In genomic region chr7:74284781-74285259, GRCh38 we compare ENCODE assay signal across 13 cellular contexts. TPM values are rescaled to one million over a fixed set of nuclear protein-coding genes. Genes with fewer than 3 reads are reported as not detected.
DNase-seq lines count a peak whose midpoint lies in the region; ATAC-seq and TF ChIP-seq lines count a peak whose summit lies in the region.
"Had no signal": no experiment of that assay in that cellular context is flagged by ENCODE, and none has a peak within 500 bp of the region (broad histone marks: within the 10 kb centered on the region; RNA-seq: fewer than 3 reads in every experiment).

No MANE protein-coding gene starts in this region.

- H3K9ac ChIP-seq in colonic mucosa (ENCODE audit: low read depth in 2 of 2, low read length in 2 of 2): peak overlapping the region in 1 of 2 donors; percentile 3

- DNase-seq in CMK (ENCODE audit: low read depth) (peak; percentile 79), GM19238 (ENCODE audit: insufficient read length, low spot score) (peak; percentile 48), colonic mucosa (peak; percentile 91), kidney glomerular epithelial cell (lab: John Stamatoyannopoulos, UW) (no peak), NCI-H1930 (lab: John Stamatoyannopoulos, UW) (no peak), left cardiac atrium (no peak)
- DNase-seq: activated T-cell treated with anti-CD3 and anti-CD28 coated beads, Interleukin-2, amount 50 U/mL, for 4 hours; effector memory CD8-positive, alpha-beta T cell; PC-3; spleen; uterus had no signal

- no peaks in the 10 kb centered on the region for H3K36me3 ChIP-seq in colonic mucosa
- H3K36me3 ChIP-seq: spleen, uterus had no signal

- intact Hi-C loops in colonic mucosa (cut with DNase I): no loop called here
- intact Hi-C loops in left cardiac atrium (cut with DNase I): no loop called here

- TF ChIP-seq CTCF in colonic mucosa (IDR thresholded peaks at IDR 0.05): no peak

- no peaks in the 10 kb centered on the region for H3K9me3 ChIP-seq in colonic mucosa
- H3K9me3 ChIP-seq: spleen, uterus had no signal

- H3K27me3 ChIP-seq in colonic mucosa: no peaks in the 10 kb centered on the region
- H3K27me3 ChIP-seq: uterus had no signal

- ATAC-seq in HG03460 (IDR thresholded peaks at IDR 0.05; ENCODE audit: unreplicated experiment) (peak; percentile 42), HG02870 (IDR thresholded peaks at IDR 0.05; ENCODE audit: unreplicated experiment) (no peak), left cardiac atrium (no peak)
- ATAC-seq: activated T-cell treated with anti-CD3 and anti-CD28 coated beads, Interleukin-2, amount 50 U/mL, for 4 hours; effector memory CD8-positive, alpha-beta T cell; PC-3 had no signal

- peak overlapping the region; percentile 79 for H3K27ac ChIP-seq in colonic mucosa
- H3K27ac ChIP-seq: uterus had no signal

- no peak overlapping the region for H3K4me3 ChIP-seq in colonic mucosa
- H3K4me3 ChIP-seq: spleen, uterus had no signal

- H3K4me1 ChIP-seq in colonic mucosa: peaks cover 9% of the 10 kb centered on the region

RNA-seq across cellular contexts. Expression of gene CLIP2, which starts 4.4 kb away (rescaled TPM):
- 10 to 100 TPM; 77.8 to 81.6 TPM for total RNA-seq in colonic mucosa
- 10 to 100 TPM in 1 of 2 donors, 1 to 10 TPM in 1; 9.7 to 10.6 TPM for total RNA-seq in left cardiac atrium

RNA-seq across cellular contexts. Expression of gene RFC2, which starts 30.6 kb away (rescaled TPM):
- total RNA-seq in colonic mucosa: 10 to 100 TPM; 18.5 to 43.8 TPM
- total RNA-seq in left cardiac atrium: 10 to 100 TPM; 13.8 to 14.3 TPM

Comparison
In these comparisons a context has a peak if more than half of its experiments do, and no peak if none do; other contexts are left out.
1. DNase-seq: peak in CMK (single experiment), GM19238 (single experiment) and colonic mucosa (single experiment); none in kidney glomerular epithelial cell (single experiment), NCI-H1930 (0 of 2) and left cardiac atrium (single experiment).
2. RNA of gene CLIP2, which starts 4.4 kb away (total RNA-seq): 77.8 to 81.6 TPM in colonic mucosa; 9.7 to 10.6 TPM in left cardiac atrium; every median in the first group is over 4 times any median in the second.